ENCODE assay signal across 8 cellular contexts in the genomic region with DNA sequence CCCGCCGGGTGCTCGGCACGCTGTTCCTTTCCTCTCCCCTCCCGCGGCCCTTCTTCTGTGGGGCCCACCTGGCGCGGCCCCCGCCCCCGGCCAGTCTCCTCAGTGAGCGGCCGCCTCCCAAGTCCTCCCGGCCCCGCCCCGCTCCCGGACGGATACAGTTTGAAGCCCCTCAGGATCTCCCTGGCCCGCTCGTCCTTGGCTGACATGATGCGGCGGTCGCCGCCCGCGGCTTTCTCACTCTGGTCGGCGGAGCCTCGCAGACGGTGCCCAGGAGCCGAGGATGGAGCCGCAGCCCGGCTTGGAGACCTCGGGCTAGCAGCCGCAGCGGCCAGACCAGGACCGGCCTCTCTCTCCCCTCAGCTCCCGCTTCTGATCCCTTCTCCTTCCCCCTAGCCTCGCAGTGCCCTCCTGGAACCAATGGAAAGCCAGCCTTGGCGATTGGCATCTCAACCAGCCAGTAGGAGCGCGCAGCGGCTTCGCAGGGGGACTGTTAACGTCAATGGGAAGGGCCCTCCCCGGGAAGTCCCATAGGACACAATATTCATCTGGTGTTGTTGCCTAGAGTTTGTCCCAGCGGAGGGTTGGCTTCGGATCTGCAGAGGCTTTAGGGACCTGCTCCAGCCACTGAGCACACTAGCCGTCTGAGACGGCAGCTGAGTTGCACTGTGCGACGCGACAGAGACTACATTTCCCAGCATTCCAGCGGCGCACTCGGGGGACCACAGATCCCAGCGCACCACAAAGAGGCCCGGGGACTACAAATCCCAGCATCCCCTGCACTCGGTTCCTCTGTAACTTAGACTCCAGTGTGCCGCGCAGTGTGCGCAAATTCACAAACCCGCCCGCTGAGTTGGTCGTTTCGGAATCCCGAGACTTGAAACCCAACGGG. TPM values are rescaled to one million over a fixed set of nuclear protein-coding genes. Genes with fewer than 3 reads are reported as not detected.
DNase-seq lines count a peak whose midpoint lies in the region; ATAC-seq, FAIRE-seq and TF ChIP-seq lines count a peak whose summit lies in the region.

PDE6D (minus strand) TSS at position 374 of the 889 bp plus-strand sequence; CDS start at position 206, 168 bp downstream.

- TF ChIP-seq EP300 in HepG2 (IDR thresholded peaks at IDR 0.05; ENCODE audit: low read depth in 2 of 2, low read length in 2 of 2) (no peak), HepG2 (CRISPR knock-in tag; IDR thresholded peaks at IDR 0.05; ENCODE audit: borderline replicate concordance) (no peak)

- no peaks in the 10 kb centered on the region for H3K27me3 Mint-ChIP-seq in activated CD4-positive, alpha-beta memory T cell treated with anti-CD3 and anti-CD28 coated beads for 36 hours

- no peaks in the 10 kb centered on the region for H3K36me3 ChIP-seq in HepG2 (replicated peaks in 1 of 2; ENCODE audit: control insufficient read depth in 1 of 2, insufficient read depth in 2 of 2, low read length in 2 of 2)

- WGBS in HepG2 (ENCODE audit: low lambda C conversion rate), result 2% methylated on average over 34 of the region's 67 CpGs

- 0 out of 2 replicates have a peak, but pooled peaks cover 3% of the 10 kb centered on the region for H4K20me1 ChIP-seq in HepG2 (ENCODE audit: insufficient read depth, low read length)

- H3K27me3 ChIP-seq in HepG2 (ENCODE audit: control insufficient read depth in 1 of 2, insufficient read depth in 2 of 2, low read length in 2 of 2), result no peaks in the 10 kb centered on the region; a peak in 1 of 5 replicates

- H3K4me1 Mint-ChIP-seq in activated CD4-positive, alpha-beta memory T cell treated with anti-CD3 and anti-CD28 coated beads for 36 hours (ENCODE audit: low read depth), result peaks cover 52% of the 10 kb centered on the region

- peak; percentile 90 for ATAC-seq in GM19438 (IDR thresholded peaks at IDR 0.05; ENCODE audit: low read depth, unreplicated experiment)
- peak; percentile 43 for ATAC-seq in HG03575 (IDR thresholded peaks at IDR 0.05; ENCODE audit: extremely low read depth, insufficient number of reproducible peaks, low FRiP score, unreplicated experiment)
- peak; percentile 97 for ATAC-seq in HepG2

- H3K4me3 Mint-ChIP-seq in activated CD4-positive, alpha-beta memory T cell treated with anti-CD3 and anti-CD28 coated beads for 36 hours, result peak within 1 kb of the TSS; percentile 89

- peak; percentile 76 to 94 for TF ChIP-seq POLR2A in HepG2 (IDR thresholded peaks at IDR 0.05; ENCODE audit: insufficient read depth in 1 of 2, low read depth in 2 of 2, low read length in 2 of 2)

- TF ChIP-seq RAD21 in HepG2 (CRISPR knock-in tag; IDR thresholded peaks at IDR 0.05), result peak; percentile 29; the same call in 1 of the 2 replicates

- peaks cover 15% of the 10 kb centered on the region for H3K79me2 ChIP-seq in HepG2 (ENCODE audit: insufficient read depth, low read length)

- DNase-seq in CD1c-positive myeloid dendritic cell (ENCODE audit: extremely low spot score) (peak; percentile 99), NCI-H82 treated with DMSO at 0.1 percent for 48 hours (lab: John Stamatoyannopoulos, UW; ENCODE audit: unreplicated experiment) (peak; percentile 95), dermis microvascular lymphatic vessel endothelial cell (ENCODE audit: low read depth in 2 of 2) (peak; percentile 99), HepG2 (ENCODE audit: low spot score) (peak; percentile 97)
- peak; percentile 98 for DNase-seq in activated CD4-positive, alpha-beta memory T cell treated with anti-CD3 and anti-CD28 coated beads for 36 hours
- peak; percentile 98 for DNase-seq in stimulated activated CD4-positive, alpha-beta T cell treated with anti-CD3 and anti-CD28 coated beads, Interleukin-4, amount 100 ng/mL, for 1 hour

- H3K4me1 ChIP-seq in HepG2 (ENCODE audit: insufficient read depth, low read length), result peaks cover 51% of the 10 kb centered on the region

- peak; percentile 89 for FAIRE-seq in HepG2 (lab: Jason Lieb, UNC)

- TF ChIP-seq CTCF in HepG2 (CRISPR knock-in tag; IDR thresholded peaks at IDR 0.05), result peak; percentile 16

- no peaks in the 10 kb centered on the region for H3K9me3 Mint-ChIP-seq in activated CD4-positive, alpha-beta memory T cell treated with anti-CD3 and anti-CD28 coated beads for 36 hours

- H3K9me3 ChIP-seq in HepG2 (ENCODE audit: low read length), result no peaks in the 10 kb centered on the region

- CTCF ChIA-PET in activated CD4-positive, alpha-beta memory T cell treated with anti-CD3 and anti-CD28 coated beads for 36 hours (lab: Charles Lee), result interaction anchor here (0.6 to 1.0 kb wide), 2 partner anchors 74 to 104 kb away, joined by 3 read pairs; no protein-coding TSS in a partner anchor
- CTCF ChIA-PET in HepG2 (lab: Yijun Ruan, JAX; ENCODE audit: low intra/inter-chr PET ratio, low total read pairs), result interaction anchor here (0.6 kb wide), 1 partner anchor 169 kb away, joined by 3 read pairs; no protein-coding TSS in a partner anchor

- peak within 1 kb of the TSS; percentile 94 for H3K27ac Mint-ChIP-seq in activated CD4-positive, alpha-beta memory T cell treated with anti-CD3 and anti-CD28 coated beads for 36 hours

- peak within 1 kb of the TSS; percentile 94 for H2AFZ ChIP-seq in HepG2 (ENCODE audit: low read length)

- in situ Hi-C loops in HepG2 (cut with HindIII; ENCODE audit: extremely low pct_ligation_motif_present, low pct_unique_long_range_greater_than_20kb), result no loop called here

- H3K36me3 Mint-ChIP-seq in activated CD4-positive, alpha-beta memory T cell treated with anti-CD3 and anti-CD28 coated beads for 36 hours, result peaks cover 2% of the 10 kb centered on the region

- H3K4me2 ChIP-seq in HepG2 (ENCODE audit: low read depth, low read length), result peak within 1 kb of the TSS; percentile 100

- BruUV-seq in HepG2 (replicated peaks; lab: Mats Ljungman, UMichigan), result no TSS peak

- POLR2A ChIA-PET in activated CD4-positive, alpha-beta memory T cell treated with anti-CD3 and anti-CD28 coated beads for 36 hours (lab: Charles Lee), result interaction anchor here (0.6 to 1.3 kb wide), 3 partner anchors 32 to 1118 kb away, joined by 3 to 6 read pairs (median 5); no protein-coding TSS in a partner anchor
- POLR2A ChIA-PET in HepG2 (lab: Yijun Ruan, JAX), result interaction anchor here (0.6 to 1.0 kb wide), 9 partner anchors 8 to 769 kb away, joined by 3 to 8 read pairs (median 3); partner anchors contain the start of genes EIF4E2, NCL, PTMA and TIGD1

- H3K4me3 ChIP-seq in HepG2 (replicated peaks in 1 of 3; ENCODE audit: insufficient read depth in 1 of 3, low read depth in 2 of 3, low read length in 3 of 3), result peak within 1 kb of the TSS; percentile 70 to 92 (median 88)

- peak within 1 kb of the TSS; percentile 77 for H3K9ac ChIP-seq in HepG2 (ENCODE audit: insufficient read depth, low read depth, low read length)

- H3K27ac ChIP-seq in HepG2 (ENCODE audit: extremely low read length, insufficient read depth, low read length), result peak within 1 kb of the TSS; percentile 65

- intact Hi-C loops in activated CD4-positive, alpha-beta memory T cell treated with anti-CD3 and anti-CD28 coated beads for 36 hours (cut with micrococcal nuclease), result loop anchor here (1.0 to 10.0 kb wide), 7 partner anchors 69 to 774 kb away; partner anchors contain the start of genes EIF4E2, NCL, PTMA and TIGD1
- intact Hi-C loops in HepG2 (cut with micrococcal nuclease; ENCODE audit: unreplicated experiment), result loop anchor here (2.0 kb wide), 3 partner anchors 60 to 168 kb away; no protein-coding TSS in a partner anchor

TF ChIP-seq in HepG2, 621 proteins besides CTCF, POLR2A, EP300 and RAD21 (continues in another document):
- TF ChIP-seq MTF1 (CRISPR knock-in tag; IDR thresholded peaks at IDR 0.05) (no peak; the same call in 1 of the 2 replicates), ATF2 (CRISPR knock-in tag; IDR thresholded peaks at IDR 0.05) (peak; percentile 25), U2AF2 (IDR thresholded peaks at IDR 0.05; ENCODE audit: low read depth, low read length) (no peak), ESRRA (CRISPR knock-in tag; IDR thresholded peaks at IDR 0.05; ENCODE audit: low read depth) (peak; percentile 20), FOXC1 (CRISPR knock-in tag; IDR thresholded peaks at IDR 0.05; ENCODE audit: borderline replicate concordance) (peak; percentile 3)

RNA-seq across cellular contexts. Expression of gene PDE6D, which starts in this region (rescaled TPM):
- total RNA-seq in activated CD4-positive, alpha-beta memory T cell treated with anti-CD3 and anti-CD28 coated beads for 36 hours, result 10 to 100 TPM; 29.5 to 31.1 TPM
- total RNA-seq in dermis microvascular lymphatic vessel endothelial cell (14.9 and 20.6 TPM in 2 replicates), HepG2 (2016; rRNA removed; fragmentation: Illumina TruSeq; extraction: Trizol) (14.1 and 22.6 TPM in 2 replicates)
- total RNA-seq in HepG2 (2016; cell fraction: cytosol; rRNA removed; fragmentation: Illumina TruSeq; extraction: Trizol; ENCODE audit: low read depth), result 10.3 and 11.8 TPM in 2 replicates
- total RNA-seq in HepG2 (2016; cell fraction: insoluble cytoplasmic fraction; rRNA removed; fragmentation: Illumina TruSeq; extraction: Trizol), result 15.5 and 20.5 TPM in 2 replicates
- 15.5 and 19.5 TPM in 2 replicates for total RNA-seq in HepG2 (2016; cell fraction: membrane; rRNA removed; fragmentation: Illumina TruSeq; extraction: Trizol)
- 9.9 and 10.3 TPM in 2 replicates for total RNA-seq in HepG2 (2016; cell fraction: nucleus; rRNA removed; fragmentation: Illumina TruSeq; extraction: Trizol)
- polyA plus RNA-seq in HepG2 (2011; rRNA removed), result 20.5 and 23.2 TPM in 2 replicates
- 18.3 and 22.7 TPM in 2 replicates for polyA plus RNA-seq in HepG2 (2011; cell fraction: cytosol; rRNA removed)
- polyA plus RNA-seq in HepG2 (2011; cell fraction: nucleus; rRNA removed), result 5.1 and 6.7 TPM in 2 replicates
- polyA plus RNA-seq in HepG2 (2012), result 8.4 and 12.4 TPM in 2 replicates
- 15.0 and 20.7 TPM in 2 replicates for polyA plus RNA-seq in HepG2 (2016; cell fraction: cytosol; fragmentation: Illumina TruSeq; extraction: Trizol; ENCODE audit: low read depth)
- polyA plus RNA-seq in HepG2 (2016; cell fraction: insoluble cytoplasmic fraction; fragmentation: Illumina TruSeq; extraction: Trizol; ENCODE audit: low read depth), result 30.1 TPM in 2 replicates
- polyA plus RNA-seq in HepG2 (2016; cell fraction: membrane; fragmentation: Illumina TruSeq; extraction: Trizol; ENCODE audit: low read depth), result 19.2 and 24.9 TPM in 2 replicates
- 12.1 and 13.8 TPM in 2 replicates for polyA plus RNA-seq in HepG2 (2016; cell fraction: nucleus; fragmentation: Illumina TruSeq; extraction: Trizol; ENCODE audit: insufficient read depth, low read depth)
- 9.3 and 18.2 TPM in 2 replicates for polyA minus RNA-seq in HepG2 (2011; rRNA and poly(A)+ RNA removed; ENCODE audit: low replicate concordance)
- polyA minus RNA-seq in HepG2 (2011; cell fraction: cytosol; rRNA and poly(A)+ RNA removed), result 4.9 and 6.9 TPM in 2 replicates
- polyA minus RNA-seq in HepG2 (2011; cell fraction: nucleus; rRNA and poly(A)+ RNA removed), result 7.1 and 8.6 TPM in 2 replicates

Comparison
In these comparisons a context has a peak if more than half of its experiments do, and no peak if none do; other contexts are left out.
1. Peak in every context shown above with its lines: DNase-seq, ATAC-seq, H3K4me3 ChIP-seq and H3K27ac ChIP-seq.
2. ATAC-seq: peak in every context shown above with its lines; median percentile 97 in HepG2; 90 in GM19438; 43 in HG03575.